7 cellular contexts compared by ENCODE assay signal in genomic region chr19:6800160-6800790, GRCh38. TPM values are rescaled to one million over a fixed set of nuclear protein-coding genes. Genes with fewer than 3 reads are reported as not detected.
DNase-seq lines count a peak whose midpoint lies in the region; ATAC-seq, FAIRE-seq and TF ChIP-seq lines count a peak whose summit lies in the region.
"Not testable (repeated sequence)": the region's sequence is repeated elsewhere in the genome, so short reads cannot be mapped to it uniquely, and the experiment has no call there.

No MANE protein-coding gene starts in this region.

- not testable (repeated sequence) for H3K23ac ChIP-seq in H1 (ENCODE audit: insufficient read length)

- H4K5ac ChIP-seq in H1 (ENCODE audit: insufficient read length, low read depth, low read length) = not testable (repeated sequence)

- not testable (repeated sequence) for H3K9me3 Mint-ChIP-seq in CD4-positive, alpha-beta memory T cell; activated CD4-positive, alpha-beta memory T cell treated with anti-CD3 and anti-CD28 coated beads, Interleukin-2, amount 10 ng/mL, durations not matched to agents 7 days and 5 days; activated naive CD4-positive, alpha-beta T cell treated with anti-CD3 and anti-CD28 coated beads, Interleukin-2, amount 50 U/mL, for 72 hours

- H3K4me3 Mint-ChIP-seq in CD4-positive, alpha-beta memory T cell = peak overlapping the region; percentile 83 to 96 (median 88)
- peak overlapping the region; percentile 74 for H3K4me3 Mint-ChIP-seq in activated CD4-positive, alpha-beta memory T cell treated with anti-CD3 and anti-CD28 coated beads, Interleukin-2, amount 10 ng/mL, durations not matched to agents 7 days and 5 days

- H3K79me1 ChIP-seq in H1 (ENCODE audit: low read depth, low read length) = not testable (repeated sequence)

- not testable (repeated sequence) for H2BK20ac ChIP-seq in H1 (ENCODE audit: low read length)

- H3K36me3 ChIP-seq in CD4-positive, alpha-beta memory T cell (ENCODE audit: insufficient read depth, low read length); RWPE2 (ENCODE audit: low read depth); H1 (ENCODE audit: control insufficient read depth in 2 of 4, insufficient read depth in 4 of 4, low read length in 3 of 4): not testable (repeated sequence)

- H3K4me1 ChIP-seq in CD4-positive, alpha-beta memory T cell (ENCODE audit: insufficient read depth, low read length) = peaks cover 59% of the 10 kb centered on the region
- peaks cover 18% of the 10 kb centered on the region for H3K4me1 ChIP-seq in RWPE2 (ENCODE audit: insufficient read depth, poor library complexity, severe bottlenecking)
- H3K4me1 ChIP-seq in H1 (replicated peaks in 1 of 4; ENCODE audit: control insufficient read depth in 3 of 4, insufficient read depth in 4 of 4, low read length in 3 of 4) = peaks cover 0 to 11% (median 3%) of the 10 kb centered on the region in 4 experiments; a peak in 2 of 7 replicates

- peak overlapping the region; percentile 93 to 99 (median 96) for H3K27ac Mint-ChIP-seq in CD4-positive, alpha-beta memory T cell
- peak overlapping the region; percentile 94 for H3K27ac Mint-ChIP-seq in activated CD4-positive, alpha-beta memory T cell treated with anti-CD3 and anti-CD28 coated beads, Interleukin-2, amount 10 ng/mL, durations not matched to agents 7 days and 5 days
- H3K27ac Mint-ChIP-seq in activated naive CD4-positive, alpha-beta T cell treated with anti-CD3 and anti-CD28 coated beads, Interleukin-2, amount 50 U/mL, for 72 hours = peak overlapping the region; percentile 90 to 99

- H3K27ac ChIP-seq in CD4-positive, alpha-beta memory T cell (ENCODE audit: low read depth, low read length) = peak overlapping the region; percentile 78
- H3K27ac ChIP-seq in HL-60 (replicated peaks) (peak overlapping the region; percentile 83), RWPE2 (ENCODE audit: poor library complexity, severe bottlenecking) (peak overlapping the region; percentile 88), skin epidermis (peak overlapping the region in 15 of 21 experiments; percentile 25 to 93 (median 79))
- not testable (repeated sequence) for H3K27ac ChIP-seq in H1 (ENCODE audit: low read depth, low read length)

- H3K9ac ChIP-seq in H1 (replicated peaks in 1 of 4; ENCODE audit: extremely low read depth in 1 of 4, low read depth in 3 of 4, low read length in 3 of 4) = not testable (repeated sequence)

- H4K20me1 ChIP-seq in H1 (replicated peaks in 1 of 2; ENCODE audit: control insufficient read depth in 1 of 2, insufficient read depth in 2 of 2, low read length in 2 of 2) = not testable (repeated sequence)

- not testable (repeated sequence) for H2BK120ac ChIP-seq in H1 (replicated peaks; ENCODE audit: low read depth, low read length)

- peak overlapping the region in 1 of 2 donors; percentile 72 for H3K4me3 ChIP-seq in CD4-positive, alpha-beta memory T cell (ENCODE audit: low read length in 2 of 2)
- H3K4me3 ChIP-seq in HL-60 (replicated peaks; ENCODE audit: insufficient read depth, low read length); RWPE2 (ENCODE audit: severe bottlenecking); H1 (ENCODE audit: extremely low read depth in 1 of 4, insufficient read depth in 2 of 4, low read depth in 3 of 4, low read length in 4 of 4); skin epidermis: not testable (repeated sequence)

- not testable (repeated sequence) for TF ChIP-seq POLR2A in H1 (IDR thresholded peaks at IDR 0.05; ENCODE audit: control extremely low read depth in 1 of 2, low read depth in 2 of 2, low read length in 2 of 2)

- not testable (repeated sequence) for H2BK5ac ChIP-seq in H1 (ENCODE audit: low read depth, low read length)

- TF ChIP-seq RAD21 in H1 (IDR thresholded peaks at IDR 0.05 in 1 of 2, conservative IDR thresholded peaks at IDR 0.05 in 1 of 2; ENCODE audit: low read depth in 2 of 2, low read length in 2 of 2) = not testable (repeated sequence)

- POLR2A ChIA-PET in CD4-positive, alpha-beta memory T cell (lab: Charles Lee; ENCODE audit: partially characterized antibody) = interaction anchor here (0.6 to 8.4 kb wide), 18 partner anchors 10 to 278 kb away, joined by 3 to 227 read pairs (median 9); partner anchors contain the start of genes GPR108, SH2D3A and VAV1
- POLR2A ChIA-PET in activated CD4-positive, alpha-beta memory T cell treated with anti-CD3 and anti-CD28 coated beads, Interleukin-2, amount 10 ng/mL, durations not matched to agents 7 days and 5 days (lab: Charles Lee) = interaction anchor here (0.7 to 5.7 kb wide), 14 partner anchors 9 to 319 kb away, joined by 3 to 77 read pairs (median 6); partner anchors contain the start of genes GPR108, SH2D3A and VAV1
- POLR2A ChIA-PET in H1 (lab: Charles Lee; ENCODE audit: partially characterized antibody) = interaction anchor here (1.0 to 1.7 kb wide), 4 partner anchors 10 to 17 kb away, joined by 3 to 7 read pairs (median 4); no protein-coding TSS in a partner anchor

- not testable (repeated sequence) for H3K56ac ChIP-seq in H1 (replicated peaks; ENCODE audit: insufficient read length, low read depth, low read length)

- not testable (repeated sequence) for ATAC-seq in RWPE2 (ENCODE audit: low read depth); activated naive CD4-positive, alpha-beta T cell treated with anti-CD3 and anti-CD28 coated beads, Interleukin-2, amount 50 U/mL, for 72 hours

- 85% methylated on average over 14 of the region's 14 CpGs; no CpG with 5 or more reads in 1 of the 2 experiments for WGBS in H1 (ENCODE audit: extremely low coverage in 1 of 2, insufficient coverage in 1 of 2, insufficient read length in 1 of 2, insufficient replicate concordance in 2 of 2, low coverage in 1 of 2, low lambda C conversion rate in 2 of 2, missing lambda C conversion rate in 1 of 2), 2 experiments

- TF ChIP-seq CTCF in HL-60 (IDR thresholded peaks at IDR 0.05; ENCODE audit: insufficient read depth, low read length); RWPE2 (IDR thresholded peaks at IDR 0.05; ENCODE audit: poor library complexity, severe bottlenecking); H1 (IDR thresholded peaks at IDR 0.05; ENCODE audit: control extremely low read depth in 1 of 3, insufficient read depth in 1 of 3, low read depth in 1 of 3, low read length in 3 of 3): not testable (repeated sequence)

- not testable (repeated sequence) for H3K27me3 Mint-ChIP-seq in CD4-positive, alpha-beta memory T cell; activated CD4-positive, alpha-beta memory T cell treated with anti-CD3 and anti-CD28 coated beads, Interleukin-2, amount 10 ng/mL, durations not matched to agents 7 days and 5 days

- not testable (repeated sequence) for H3K9me3 ChIP-seq in CD4-positive, alpha-beta memory T cell (ENCODE audit: control insufficient read depth in 1 of 2, low read length in 2 of 2); RWPE2 (ENCODE audit: severe bottlenecking)
- H3K9me3 ChIP-seq in H1 (ENCODE audit: insufficient read depth in 2 of 2, low read depth in 1 of 2, low read length in 1 of 2) = peaks cover 2 to 17% of the 10 kb centered on the region in 2 experiments; a peak in 3 of 4 replicates

- not testable (repeated sequence) for H2AK5ac ChIP-seq in H1 (ENCODE audit: low read depth, low read length)

- H3K4me2 ChIP-seq in H1 (ENCODE audit: insufficient read depth in 1 of 2, low read depth in 2 of 2, low read length in 2 of 2) = not testable (repeated sequence)

- not testable (repeated sequence) for H3K27me3 ChIP-seq in CD4-positive, alpha-beta memory T cell (ENCODE audit: insufficient read depth, low read length); HL-60 (ENCODE audit: insufficient read depth, poor library complexity, severe bottlenecking); RWPE2 (ENCODE audit: insufficient read depth, poor library complexity, severe bottlenecking); H1 (replicated peaks in 1 of 4; ENCODE audit: control insufficient read depth in 3 of 4, extremely low read depth in 1 of 4, insufficient read depth in 3 of 4, low read length in 3 of 4)

- peaks cover 39 to 79% (median 61%) of the 10 kb centered on the region in 4 donors for H3K4me1 Mint-ChIP-seq in CD4-positive, alpha-beta memory T cell
- H3K4me1 Mint-ChIP-seq in activated CD4-positive, alpha-beta memory T cell treated with anti-CD3 and anti-CD28 coated beads, Interleukin-2, amount 10 ng/mL, durations not matched to agents 7 days and 5 days = peaks cover 68% of the 10 kb centered on the region

- DNase-seq in CD4-positive, alpha-beta memory T cell = peak in 3 of 5 donors; percentile 11 to 14 (median 14)
- DNase-seq in HL-60 (ENCODE audit: low read depth in 1 of 2, low spot score in 1 of 2); RWPE2 (ENCODE audit: low spot score); H1 (ENCODE audit: low read depth in 1 of 2, low spot score in 2 of 2): not testable (repeated sequence)
- peak; percentile 45 for DNase-seq in activated CD4-positive, alpha-beta memory T cell treated with anti-CD3 and anti-CD28 coated beads, Interleukin-2, amount 10 ng/mL, durations not matched to agents 7 days and 5 days
- DNase-seq in activated naive CD4-positive, alpha-beta T cell treated with anti-CD3 and anti-CD28 coated beads, Interleukin-2, amount 50 U/mL, for 72 hours (ENCODE audit: low spot score in 2 of 2) = peak in 1 of 2 donors; percentile 11

- H3K18ac ChIP-seq in H1 (ENCODE audit: extremely low read depth, low read length) = not testable (repeated sequence)

- not testable (repeated sequence) for H3K79me2 ChIP-seq in H1 (ENCODE audit: control insufficient read depth in 1 of 2, insufficient read depth in 2 of 2, low read length in 2 of 2)

- H4K8ac ChIP-seq in H1 (ENCODE audit: extremely low read depth, insufficient read depth, low read length) = not testable (repeated sequence)

- CTCF ChIA-PET in CD4-positive, alpha-beta memory T cell (lab: Charles Lee; ENCODE audit: partially characterized antibody) = interaction anchor here (0.8 to 1.9 kb wide), 10 partner anchors 9 to 169 kb away, joined by 3 to 7 read pairs (median 4); partner anchors contain the start of genes SH2D3A and VAV1
- CTCF ChIA-PET in activated CD4-positive, alpha-beta memory T cell treated with anti-CD3 and anti-CD28 coated beads, Interleukin-2, amount 10 ng/mL, durations not matched to agents 7 days and 5 days (lab: Charles Lee) = interaction anchor here (0.7 to 3.4 kb wide), 8 partner anchors 13 to 282 kb away, joined by 3 to 21 read pairs (median 7); partner anchors contain the start of genes GPR108 and VAV1
- CTCF ChIA-PET in H1 (lab: Charles Lee; ENCODE audit: partially characterized antibody) = interaction anchor here (0.6 to 1.1 kb wide), 4 partner anchors 10 to 446 kb away, joined by 3 to 4 read pairs (median 4); no protein-coding TSS in a partner anchor

- not testable (repeated sequence) for H3K14ac ChIP-seq in H1 (ENCODE audit: insufficient read length)

- H2BK15ac ChIP-seq in H1 (ENCODE audit: low read length) = not testable (repeated sequence)

- H3K36me3 Mint-ChIP-seq in CD4-positive, alpha-beta memory T cell = peaks cover 11 to 22% of the 10 kb centered on the region in 2 donors
- peaks cover 41% of the 10 kb centered on the region for H3K36me3 Mint-ChIP-seq in activated CD4-positive, alpha-beta memory T cell treated with anti-CD3 and anti-CD28 coated beads, Interleukin-2, amount 10 ng/mL, durations not matched to agents 7 days and 5 days (ENCODE audit: low read depth)
- peaks cover 0 to 30% of the 10 kb centered on the region in 2 donors for H3K36me3 Mint-ChIP-seq in activated naive CD4-positive, alpha-beta T cell treated with anti-CD3 and anti-CD28 coated beads, Interleukin-2, amount 50 U/mL, for 72 hours

- FAIRE-seq in H1 (lab: Jason Lieb, UNC) = not testable (repeated sequence)

- 0 out of 2 replicates have a peak overlapping the region, but pooled peaks have one; percentile 60 for H2BK12ac ChIP-seq in H1 (ENCODE audit: low read depth, low read length)

- not testable (repeated sequence) for H4K91ac ChIP-seq in H1 (replicated peaks; ENCODE audit: insufficient read length, low read length)

- intact Hi-C loops in CD4-positive, alpha-beta memory T cell (cut with micrococcal nuclease) = loop anchor here (2.0 to 5.0 kb wide), 3 partner anchors 15 to 63 kb away; no protein-coding TSS in a partner anchor

- not testable (repeated sequence) for H3K4ac ChIP-seq in H1 (replicated peaks; ENCODE audit: insufficient read length, low read depth, low read length)

- TF ChIP-seq EP300 in H1 (IDR thresholded peaks at IDR 0.05; ENCODE audit: borderline replicate concordance in 1 of 2, low read depth in 2 of 2, low read length in 2 of 2) = not testable (repeated sequence)

- H3K23me2 ChIP-seq in H1 (ENCODE audit: low read depth, low read length) = not testable (repeated sequence)

- not testable (repeated sequence) for H2AFZ ChIP-seq in H1 (ENCODE audit: low read length)

RNA-seq across cellular contexts. Expression of gene VAV1, which starts 27.8 kb away (rescaled TPM):
- total RNA-seq in CD4-positive, alpha-beta memory T cell = 10 to 100 TPM; 82.5 to 87.6 TPM
- 10 to 100 TPM; 16.0 to 23.9 TPM for polyA plus RNA-seq in CD4-positive, alpha-beta memory T cell
- 100 to 1,000 TPM; 105 to 107 TPM for total RNA-seq in activated CD4-positive, alpha-beta memory T cell treated with anti-CD3 and anti-CD28 coated beads, Interleukin-2, amount 10 ng/mL, durations not matched to agents 7 days and 5 days
- 100 to 1,000 TPM in 1 of 2 donors, 10 to 100 TPM in 1; 81.5 to 121 TPM for total RNA-seq in activated naive CD4-positive, alpha-beta T cell treated with anti-CD3 and anti-CD28 coated beads, Interleukin-2, amount 50 U/mL, for 72 hours
- 0.21 and 0.22 TPM in 2 replicates for total RNA-seq in H1 (2021; fragmentation: NEBNext Ultra II Directional; extraction: Animal tissue kit (Norgen Biotek cat#: 25700))
- polyA plus RNA-seq in H1 (2011; rRNA removed) = 0.21 and 0.46 TPM in 2 replicates
- polyA plus RNA-seq in H1 (2011; cell fraction: cytosol; rRNA removed) = 0.31 TPM
- polyA plus RNA-seq in H1 (2011; cell fraction: nucleus; rRNA removed) = 0.61 TPM
- 0.56 to 0.67 TPM (median 0.58 TPM) in 3 of 4 replicates, not detected in the other for polyA plus RNA-seq in H1 (2012, experiment 1 of 2)
- polyA plus RNA-seq in H1 (2012, experiment 2 of 2) = 0.18 TPM
- 3.1 TPM for polyA plus RNA-seq in H1 (2013, experiment 1 of 2)
- polyA plus RNA-seq in H1 (2013, experiment 2 of 2) = 2.7 TPM
- 0.47 and 1.2 TPM in 2 replicates for polyA minus RNA-seq in H1 (2011; rRNA and poly(A)+ RNA removed)
- 1.6 TPM for polyA minus RNA-seq in H1 (2011; cell fraction: cytosol; rRNA and poly(A)+ RNA removed)
- not detected for polyA minus RNA-seq in H1 (2011; cell fraction: nucleus; rRNA and poly(A)+ RNA removed)

RNA-seq across cellular contexts. Expression of gene SH2D3A, which starts 33.0 kb away (rescaled TPM):
- total RNA-seq in CD4-positive, alpha-beta memory T cell = 10 to 100 TPM; 59.3 to 64.3 TPM
- 10 to 100 TPM; 26.9 to 37.9 TPM for polyA plus RNA-seq in CD4-positive, alpha-beta memory T cell
- 10 to 100 TPM; 26.4 to 28.1 TPM for total RNA-seq in activated CD4-positive, alpha-beta memory T cell treated with anti-CD3 and anti-CD28 coated beads, Interleukin-2, amount 10 ng/mL, durations not matched to agents 7 days and 5 days
- total RNA-seq in activated naive CD4-positive, alpha-beta T cell treated with anti-CD3 and anti-CD28 coated beads, Interleukin-2, amount 50 U/mL, for 72 hours = 10 to 100 TPM; 16.4 to 33.0 TPM
- 20.0 and 22.1 TPM in 2 replicates for total RNA-seq in H1 (2021; fragmentation: NEBNext Ultra II Directional; extraction: Animal tissue kit (Norgen Biotek cat#: 25700))
- 14.5 and 22.8 TPM in 2 replicates for polyA plus RNA-seq in H1 (2011; rRNA removed)
- 18.8 TPM for polyA plus RNA-seq in H1 (2011; cell fraction: cytosol; rRNA removed)
- 34.1 TPM for polyA plus RNA-seq in H1 (2011; cell fraction: nucleus; rRNA removed)
- polyA plus RNA-seq in H1 (2012, experiment 1 of 2) = 12.6 to 18.8 TPM (median 17.6 TPM) in 4 replicates
- 15.0 TPM for polyA plus RNA-seq in H1 (2012, experiment 2 of 2)
- 32.0 TPM for polyA plus RNA-seq in H1 (2013, experiment 1 of 2)
- 29.0 TPM for polyA plus RNA-seq in H1 (2013, experiment 2 of 2)
- polyA minus RNA-seq in H1 (2011; rRNA and poly(A)+ RNA removed) = 6.1 and 7.2 TPM in 2 replicates
- 9.0 TPM for polyA minus RNA-seq in H1 (2011; cell fraction: cytosol; rRNA and poly(A)+ RNA removed)
- polyA minus RNA-seq in H1 (2011; cell fraction: nucleus; rRNA and poly(A)+ RNA removed) = 11.2 TPM

Comparison
In these comparisons a context has a peak if more than half of its experiments do, and no peak if none do; other contexts are left out.
1. RNA of gene VAV1, which starts 27.8 kb away (total RNA-seq): 81.5 to 121 TPM in activated naive CD4-positive, alpha-beta T cell treated with anti-CD3 and anti-CD28 coated beads, Interleukin-2, amount 50 U/mL, for 72 hours, 105 to 107 TPM in activated CD4-positive, alpha-beta memory T cell treated with anti-CD3 and anti-CD28 coated beads, Interleukin-2, amount 10 ng/mL, durations not matched to agents 7 days and 5 days and 82.5 to 87.6 TPM in CD4-positive, alpha-beta memory T cell; 0.21 to 0.22 TPM in H1; every median in the first group is over 10 times any median in the second.
2. Peak in every context shown above with its lines, with median percentiles within 50 percentile points of each other: H3K27ac Mint-ChIP-seq.